8 cellular contexts compared by ENCODE assay signal in the genomic region with DNA sequence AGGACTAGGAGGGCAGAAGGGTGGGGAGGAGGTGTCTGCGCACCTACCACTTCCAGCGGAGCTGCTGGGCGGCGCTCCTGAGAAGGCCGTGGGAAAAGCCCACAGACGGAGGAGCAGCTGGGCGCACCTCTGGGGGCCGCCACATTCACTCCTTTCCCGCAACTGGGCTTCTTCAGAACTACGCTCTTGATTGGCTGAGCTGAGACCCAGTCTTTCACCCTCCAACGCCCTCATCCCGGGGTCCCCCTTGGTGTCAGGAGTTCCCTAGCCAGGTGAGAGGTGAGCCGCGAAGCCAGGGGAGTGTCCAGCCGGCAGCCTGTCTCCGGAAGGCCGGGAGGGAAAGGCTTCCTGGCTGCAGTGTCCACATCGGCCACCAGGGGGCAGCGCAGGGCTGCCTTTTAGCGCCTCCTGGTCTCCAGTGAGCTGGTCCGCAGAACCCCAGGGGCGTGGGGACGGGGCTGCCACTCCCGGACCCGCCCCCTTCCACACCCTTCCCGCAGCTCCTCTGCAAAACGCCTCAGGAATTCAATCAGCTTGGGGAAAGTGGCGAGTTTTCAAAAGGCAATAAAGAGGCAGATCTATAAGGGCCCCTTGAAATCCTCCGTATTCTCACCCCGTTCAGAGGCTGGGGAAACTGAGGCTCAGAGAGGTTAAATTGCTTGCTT.
DNase-seq lines count a peak whose midpoint lies in the region; ATAC-seq and TF ChIP-seq lines count a peak whose summit lies in the region.

No MANE protein-coding gene starts in this region.

- intact Hi-C loops in left lung (cut with DNase I): loop anchor here in 1 of 2 donors (5.0 kb wide), 1 partner anchor 263 kb away; no protein-coding TSS in a partner anchor

- peaks cover 16 to 58% of the 10 kb centered on the region in 2 donors for H3K4me1 ChIP-seq in left lung

- no peaks in the 10 kb centered on the region for H3K9me3 Mint-ChIP-seq in activated CD4-positive, alpha-beta T cell treated with anti-CD3 and anti-CD28 coated beads, Interleukin-2, amount 10 ng/mL, durations not matched to agents 7 days and 5 days

- CTCF ChIA-PET in activated CD4-positive, alpha-beta T cell treated with anti-CD3 and anti-CD28 coated beads, Interleukin-2, amount 10 ng/mL, durations not matched to agents 7 days and 5 days (lab: Charles Lee): interaction anchor here (0.6 to 5.9 kb wide), 14 partner anchors 9 to 414 kb away, joined by 3 to 71 read pairs (median 4); no protein-coding TSS in a partner anchor

- peaks cover 57% of the 10 kb centered on the region for H3K27me3 Mint-ChIP-seq in activated CD4-positive, alpha-beta T cell treated with anti-CD3 and anti-CD28 coated beads, Interleukin-2, amount 10 ng/mL, durations not matched to agents 7 days and 5 days

- peak overlapping the region in 1 of 2 donors; percentile 92 for H3K27ac ChIP-seq in left lung

- H3K36me3 ChIP-seq in left lung: no peaks in the 10 kb centered on the region

- ATAC-seq in HG02623 (IDR thresholded peaks at IDR 0.05; ENCODE audit: unreplicated experiment) (peak; percentile 66), left lung (peak; percentile 90)

- H3K27me3 ChIP-seq in left lung: peaks cover 45 to 60% of the 10 kb centered on the region in 2 donors

- H3K27ac Mint-ChIP-seq in activated CD4-positive, alpha-beta T cell treated with anti-CD3 and anti-CD28 coated beads, Interleukin-2, amount 10 ng/mL, durations not matched to agents 7 days and 5 days: no peak overlapping the region

- DNase-seq in DMS53 (lab: John Stamatoyannopoulos, UW) (peak; percentile 76), NCI-H2196 (lab: John Stamatoyannopoulos, UW; ENCODE audit: unreplicated experiment) (peak; percentile 68), dedifferentiated amniotic fluid mesenchymal stem cell (ENCODE audit: extremely low spot score) (peak; percentile 90), left lung (peak; percentile 91 to 98), GF-D8 (lab: John Stamatoyannopoulos, UW) (no peak)
- DNase-seq in activated CD4-positive, alpha-beta T cell treated with anti-CD3 and anti-CD28 coated beads, Interleukin-2, amount 10 ng/mL, durations not matched to agents 7 days and 5 days: peak; percentile 75
- DNase-seq in stimulated activated CD4-positive, alpha-beta T cell treated with anti-CD3 and anti-CD28 coated beads, Interleukin-2, amount 100 ng/mL, for 24 hours: peak; percentile 85 to 88

- H3K36me3 Mint-ChIP-seq in activated CD4-positive, alpha-beta T cell treated with anti-CD3 and anti-CD28 coated beads, Interleukin-2, amount 10 ng/mL, durations not matched to agents 7 days and 5 days (ENCODE audit: low read depth): no peaks in the 10 kb centered on the region

- peak overlapping the region; percentile 10 to 26 for H3K4me3 ChIP-seq in left lung

- peak; percentile 100 for TF ChIP-seq CTCF in left lung (IDR thresholded peaks at IDR 0.05)

- POLR2A ChIA-PET in activated CD4-positive, alpha-beta T cell treated with anti-CD3 and anti-CD28 coated beads, Interleukin-2, amount 10 ng/mL, durations not matched to agents 7 days and 5 days (lab: Charles Lee): no interaction called here

- H3K9me3 ChIP-seq in left lung: no peaks in the 10 kb centered on the region

- H3K4me1 Mint-ChIP-seq in activated CD4-positive, alpha-beta T cell treated with anti-CD3 and anti-CD28 coated beads, Interleukin-2, amount 10 ng/mL, durations not matched to agents 7 days and 5 days: peaks cover 9% of the 10 kb centered on the region

- no peak overlapping the region for H3K4me3 Mint-ChIP-seq in activated CD4-positive, alpha-beta T cell treated with anti-CD3 and anti-CD28 coated beads, Interleukin-2, amount 10 ng/mL, durations not matched to agents 7 days and 5 days
